Comparison of ENCODE assay signal across 1 cellular context in genomic region chr2:213214209-213214608, GRCh38.
TF ChIP-seq lines count a peak whose summit lies in the region.

No MANE protein-coding gene starts in this region.

TF ChIP-seq in GM23338, 12 proteins besides CTCF, POLR2A, EP300 and RAD21 (continued from another document):
- no peak for TF ChIP-seq ZNF462 (CRISPR knock-in tag; IDR thresholded peaks at IDR 0.05)
- TF ChIP-seq ZNF114 (CRISPR knock-in tag; IDR thresholded peaks at IDR 0.05): no peak
- TF ChIP-seq NANOG (IDR thresholded peaks at IDR 0.05; ENCODE audit: borderline replicate concordance): no peak
- TF ChIP-seq ETS1 (IDR thresholded peaks at IDR 0.05): no peak
- TF ChIP-seq EZH2 (IDR thresholded peaks at IDR 0.05; ENCODE audit: low read depth, unreplicated experiment): no peak
- TF ChIP-seq JUNB (IDR thresholded peaks at IDR 0.05; ENCODE audit: unreplicated experiment): no peak
- TF ChIP-seq ZNF331 (CRISPR knock-in tag; IDR thresholded peaks at IDR 0.05; ENCODE audit: low read depth): no peak
- TF ChIP-seq STAT1 (IDR thresholded peaks at IDR 0.05; ENCODE audit: unreplicated experiment): no peak
- TF ChIP-seq EZH2phosphoT487 (IDR thresholded peaks at IDR 0.05; ENCODE audit: unreplicated experiment): no peak
